Comparison of ENCODE assay signal across 12 cellular contexts in genomic region chr2:234249873-234250272, GRCh38.
A peak's percentile ranks its signal among the peaks of the same experiment; 100 is the strongest.
DNase-seq lines count a peak whose midpoint lies in the region; ATAC-seq and TF ChIP-seq lines count a peak whose summit lies in the region.
"Had no signal": no experiment of that assay in that cellular context is flagged by ENCODE, and none has a peak within 500 bp of the region (broad histone marks: within the 10 kb centered on the region; RNA-seq: fewer than 3 reads in every experiment).

No MANE protein-coding gene starts in this region.

- TF ChIP-seq EP300 in gastroesophageal sphincter (IDR thresholded peaks at IDR 0.05): no peak

- H3K9me3 ChIP-seq in PC-3 (ENCODE audit: low read length) (no peaks in the 10 kb centered on the region), osteoblast (ENCODE audit: low read depth, low read length) (no peaks in the 10 kb centered on the region), MM.1S (replicated peaks; ENCODE audit: insufficient read depth, low read length) (no peaks in the 10 kb centered on the region), gastroesophageal sphincter (no peaks in the 10 kb centered on the region)

- intact Hi-C loops in PC-3 (cut with micrococcal nuclease): loop anchor here (1.0 to 2.0 kb wide), 4 partner anchors 26 to 273 kb away; no protein-coding TSS in a partner anchor

- no peaks in the 10 kb centered on the region for H3K79me2 ChIP-seq in PC-3 (ENCODE audit: low read length)
- H3K79me2 ChIP-seq in osteoblast (ENCODE audit: insufficient read depth, low read length): no peaks in the 10 kb centered on the region
- H3K79me2 ChIP-seq in MM.1S (ENCODE audit: low read length): no peaks in the 10 kb centered on the region

- H3K4me3 ChIP-seq in PC-3 (ENCODE audit: low read length): peak overlapping the region; percentile 6; the same call in 1 of the 2 replicates
- H3K4me3 ChIP-seq in epithelial cell of esophagus (ENCODE audit: low read length): no peak overlapping the region
- H3K4me3 ChIP-seq in osteoblast (ENCODE audit: insufficient read depth, low read length): no peak overlapping the region
- no peak overlapping the region for H3K4me3 ChIP-seq in MM.1S (ENCODE audit: low read length)
- no peak overlapping the region for H3K4me3 ChIP-seq in gastroesophageal sphincter

- peak overlapping the region; percentile 91 for H3K27ac ChIP-seq in PC-3 (ENCODE audit: low read length)
- peak overlapping the region; percentile 96 for H3K27ac ChIP-seq in osteoblast (ENCODE audit: low read depth, low read length)
- no peak overlapping the region for H3K27ac ChIP-seq in MM.1S (ENCODE audit: low read length)
- H3K27ac ChIP-seq in gastroesophageal sphincter: no peak overlapping the region

- ATAC-seq in PC-3 (peak; percentile 65), gastroesophageal sphincter (no peak)
- ATAC-seq: CD8-positive, alpha-beta T cell had no signal

- no peak for TF ChIP-seq POLR2A in gastroesophageal sphincter (IDR thresholded peaks at IDR 0.05)

- peak overlapping the region; percentile 35 for H3K9ac ChIP-seq in PC-3 (ENCODE audit: low read length)
- H3K9ac ChIP-seq in MM.1S (ENCODE audit: low read length): no peak overlapping the region

- 64 to 77% methylated on average over 4 to 5 of the region's 5 CpGs for WGBS in gastroesophageal sphincter (ENCODE audit: low coverage in 1 of 2), 2 donors

- H2AFZ ChIP-seq in PC-3 (ENCODE audit: low read length): no peak overlapping the region
- no peak overlapping the region for H2AFZ ChIP-seq in osteoblast (ENCODE audit: low read length)
- no peak overlapping the region for H2AFZ ChIP-seq in MM.1S (ENCODE audit: low read length)

- CTCF ChIA-PET in PC-3 (lab: Charles Lee): interaction anchor here (0.6 kb wide), 1 partner anchor 114 kb away, joined by 3 read pairs; no protein-coding TSS in a partner anchor

- BruUV-seq in PC-3 (replicated peaks; lab: Mats Ljungman, UMichigan): no TSS peak

- peaks cover 10% of the 10 kb centered on the region for H3F3A ChIP-seq in PC-3 (ENCODE audit: low read length, unreplicated experiment)
- no peaks in the 10 kb centered on the region for H3F3A ChIP-seq in MM.1S (ENCODE audit: insufficient read depth, low read length)

- TF ChIP-seq CTCF in PC-3 (conservative IDR thresholded peaks at IDR 0.05; ENCODE audit: low read depth, low read length): no peak
- no peak for TF ChIP-seq CTCF in epithelial cell of esophagus (IDR thresholded peaks at IDR 0.05; ENCODE audit: insufficient read depth, low read depth, low read length, missing control alignments)
- no peak for TF ChIP-seq CTCF in osteoblast (IDR thresholded peaks at IDR 0.05; ENCODE audit: extremely low read depth, low read depth, low read length)
- no peak for TF ChIP-seq CTCF in MM.1S (IDR thresholded peaks at IDR 0.05; ENCODE audit: low read length)
- TF ChIP-seq CTCF in gastroesophageal sphincter (IDR thresholded peaks at IDR 0.05): no peak

- peaks cover 62% of the 10 kb centered on the region for H3K4me1 ChIP-seq in PC-3 (ENCODE audit: insufficient read depth, low read length)
- peaks cover 47% of the 10 kb centered on the region for H3K4me1 ChIP-seq in osteoblast (ENCODE audit: insufficient read depth, low read length)
- H3K4me1 ChIP-seq in MM.1S (ENCODE audit: low read length): no peaks in the 10 kb centered on the region
- no peaks in the 10 kb centered on the region for H3K4me1 ChIP-seq in gastroesophageal sphincter

- H4K20me1 ChIP-seq in PC-3 (ENCODE audit: low read length) (no peaks in the 10 kb centered on the region), osteoblast (ENCODE audit: insufficient read depth, low read length) (no peaks in the 10 kb centered on the region), MM.1S (ENCODE audit: insufficient read depth, low read length) (no peaks in the 10 kb centered on the region)

- POLR2A ChIA-PET in PC-3 (lab: Charles Lee; ENCODE audit: unreplicated experiment): interaction anchor here (0.6 kb wide), 1 partner anchor 307 kb away, joined by 3 read pairs; no protein-coding TSS in a partner anchor

- H3K36me3 ChIP-seq in PC-3 (ENCODE audit: low read depth, low read length) (no peaks in the 10 kb centered on the region), osteoblast (ENCODE audit: insufficient read depth, low read length) (no peaks in the 10 kb centered on the region), MM.1S (replicated peaks; ENCODE audit: insufficient read depth, low read length) (no peaks in the 10 kb centered on the region), gastroesophageal sphincter (no peaks in the 10 kb centered on the region)

- H3K9me2 ChIP-seq in PC-3 (replicated peaks; ENCODE audit: low read length): no peaks in the 10 kb centered on the region
- no peaks in the 10 kb centered on the region for H3K9me2 ChIP-seq in MM.1S (replicated peaks; ENCODE audit: insufficient read depth, low read length)

- DNase-seq in EH (ENCODE audit: low read depth) (peak; percentile 92), PC-3 (peak; percentile 93), epithelial cell of esophagus (ENCODE audit: low read depth) (peak; percentile 93), osteoblast (ENCODE audit: insufficient read length, low spot score, missing footprints) (peak; percentile 94), MM.1S (no peak), NCI-H2196 (lab: John Stamatoyannopoulos, UW; ENCODE audit: unreplicated experiment) (no peak)
- no peak for DNase-seq in activated CD8-positive, alpha-beta memory T cell treated with anti-CD3 and anti-CD28 coated beads, Interleukin-2, amount 50 U/mL, for 48 hours
- DNase-seq: activated gamma-delta T cell; CD8-positive, alpha-beta T cell; NCI-H2171 treated with DMSO at 0.1 percent for 48 hours; stimulated activated CD4-positive, alpha-beta T cell treated with anti-CD3 and anti-CD28 coated beads, Interleukin-12 subunit alpha, Interleukin-12 subunit beta, amount 100 ng/mL, for 4 hours had no signal

- H3K4me2 ChIP-seq in PC-3 (ENCODE audit: low read length): peak overlapping the region; percentile 38
- peak overlapping the region; percentile 1 for H3K4me2 ChIP-seq in osteoblast (ENCODE audit: insufficient read depth, low read length)
- no peak overlapping the region for H3K4me2 ChIP-seq in MM.1S (ENCODE audit: low read depth, low read length)

- no peaks in the 10 kb centered on the region for H3K27me3 ChIP-seq in PC-3 (ENCODE audit: low read length)
- no peaks in the 10 kb centered on the region for H3K27me3 ChIP-seq in osteoblast (ENCODE audit: insufficient read depth, low read length)
- H3K27me3 ChIP-seq in MM.1S (replicated peaks; ENCODE audit: insufficient read depth, low read length): no peaks in the 10 kb centered on the region
- peaks cover 31% of the 10 kb centered on the region for H3K27me3 ChIP-seq in gastroesophageal sphincter

Comparison
In these comparisons a context has a peak if more than half of its experiments do, and no peak if none do; other contexts are left out.
1. DNase-seq: peak in EH (single experiment), PC-3 (single experiment), epithelial cell of esophagus (single experiment) and osteoblast (single experiment); none in activated CD8-positive, alpha-beta memory T cell treated with anti-CD3 and anti-CD28 coated beads, Interleukin-2, amount 50 U/mL, for 48 hours (single experiment), MM.1S (single experiment) and NCI-H2196 (single experiment).
2. H3K27ac ChIP-seq: peak in PC-3 (single experiment) and osteoblast (single experiment); none in MM.1S (single experiment) and gastroesophageal sphincter (0 of 4).